ENCODE assay signal across 23 cellular contexts in the genomic region with DNA sequence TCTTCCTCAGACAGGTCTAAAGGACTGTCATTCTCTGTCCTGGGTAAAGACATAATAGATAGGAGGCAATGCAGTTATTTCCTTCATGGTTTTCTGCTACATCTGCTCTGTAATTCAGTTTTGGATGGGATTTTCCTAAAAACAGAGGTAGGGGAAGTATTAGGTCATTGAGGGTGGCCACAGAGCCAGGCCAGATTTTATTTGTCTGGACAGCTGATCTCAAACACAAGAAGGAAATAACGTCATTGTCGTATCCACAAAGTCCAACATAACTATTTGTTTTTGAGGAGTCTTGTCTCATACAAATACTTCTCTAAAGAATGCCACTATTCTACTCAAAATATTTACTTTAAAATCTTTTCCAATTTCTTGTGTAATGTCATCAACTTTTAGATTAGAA.
"Had no signal": no experiment of that assay in that cellular context is flagged by ENCODE, and none has a peak within 500 bp of the region (broad histone marks: within the 10 kb centered on the region; RNA-seq: fewer than 3 reads in every experiment).

No MANE protein-coding gene starts in this region.

- H3K4me1 ChIP-seq: colonic mucosa, esophagus muscularis mucosa, esophagus squamous epithelium, foreskin keratinocyte, gastrocnemius medialis, gastroesophageal sphincter, heart right ventricle had no signal

- H3K9me3 ChIP-seq: colonic mucosa, esophagus muscularis mucosa, esophagus squamous epithelium, gastrocnemius medialis, gastroesophageal sphincter had no signal

- H3K27me3 ChIP-seq: colonic mucosa, dorsolateral prefrontal cortex, esophagus muscularis mucosa, esophagus squamous epithelium, foreskin keratinocyte, gastrocnemius medialis, gastroesophageal sphincter, heart right ventricle had no signal

- H3K4me3 ChIP-seq: colonic mucosa, coronary artery, dorsolateral prefrontal cortex, esophagus muscularis mucosa, esophagus squamous epithelium, gastrocnemius medialis, gastroesophageal sphincter, heart right ventricle had no signal

- DNase-seq: colonic mucosa; cortex of kidney; dermis blood vessel endothelial cell; dorsolateral prefrontal cortex; effector CD4-positive, alpha-beta T cell; effector CD8-positive, alpha-beta T cell; effector memory CD4-positive, alpha-beta T cell; effector memory CD8-positive, alpha-beta T cell; endodermal cell; erythroblast; esophagus squamous epithelium; foreskin fibroblast; foreskin keratinocyte; foreskin melanocyte; gastrocnemius medialis; glutamatergic neuron; head of caudate nucleus; heart right ventricle had no signal

- H3K36me3 ChIP-seq: colonic mucosa, esophagus muscularis mucosa, esophagus squamous epithelium, gastrocnemius medialis, gastroesophageal sphincter, heart right ventricle had no signal

- ATAC-seq: effector memory CD8-positive, alpha-beta T cell; esophagus mucosa; foreskin keratinocyte; gastrocnemius medialis; gastroesophageal sphincter had no signal

- H3K27ac ChIP-seq: colonic mucosa, coronary artery, dorsolateral prefrontal cortex, epithelial cell of prostate, esophagus muscularis mucosa, esophagus squamous epithelium, foreskin keratinocyte, gastrocnemius medialis, gastroesophageal sphincter, heart right ventricle had no signal
